In the genomic region with DNA sequence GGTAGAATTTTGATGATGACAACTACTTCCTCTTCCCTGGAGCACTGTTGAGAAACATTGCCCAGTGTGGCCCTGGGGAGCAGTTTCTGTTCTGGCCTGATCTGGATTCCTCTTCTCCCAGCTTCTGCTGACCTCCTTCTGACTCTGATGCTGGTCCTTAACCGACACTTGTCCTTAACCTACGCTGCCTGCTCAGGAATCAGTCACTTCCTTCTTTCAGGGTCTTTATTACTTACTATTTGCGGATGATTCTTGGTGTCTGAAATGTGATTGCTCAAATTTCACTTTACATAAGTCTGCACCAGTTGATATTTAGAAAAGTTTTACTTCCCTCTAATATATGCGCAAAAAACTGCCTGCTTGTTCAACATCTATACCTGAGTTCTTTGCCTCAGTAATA, we compare ENCODE assay signal across 1 cellular context.
TF ChIP-seq lines count a peak whose summit lies in the region.

No MANE protein-coding gene starts in this region.

TF ChIP-seq in WTC11, 78 proteins besides CTCF, POLR2A, EP300 and RAD21 (continued from another document):
- TF ChIP-seq, protein P1, sequence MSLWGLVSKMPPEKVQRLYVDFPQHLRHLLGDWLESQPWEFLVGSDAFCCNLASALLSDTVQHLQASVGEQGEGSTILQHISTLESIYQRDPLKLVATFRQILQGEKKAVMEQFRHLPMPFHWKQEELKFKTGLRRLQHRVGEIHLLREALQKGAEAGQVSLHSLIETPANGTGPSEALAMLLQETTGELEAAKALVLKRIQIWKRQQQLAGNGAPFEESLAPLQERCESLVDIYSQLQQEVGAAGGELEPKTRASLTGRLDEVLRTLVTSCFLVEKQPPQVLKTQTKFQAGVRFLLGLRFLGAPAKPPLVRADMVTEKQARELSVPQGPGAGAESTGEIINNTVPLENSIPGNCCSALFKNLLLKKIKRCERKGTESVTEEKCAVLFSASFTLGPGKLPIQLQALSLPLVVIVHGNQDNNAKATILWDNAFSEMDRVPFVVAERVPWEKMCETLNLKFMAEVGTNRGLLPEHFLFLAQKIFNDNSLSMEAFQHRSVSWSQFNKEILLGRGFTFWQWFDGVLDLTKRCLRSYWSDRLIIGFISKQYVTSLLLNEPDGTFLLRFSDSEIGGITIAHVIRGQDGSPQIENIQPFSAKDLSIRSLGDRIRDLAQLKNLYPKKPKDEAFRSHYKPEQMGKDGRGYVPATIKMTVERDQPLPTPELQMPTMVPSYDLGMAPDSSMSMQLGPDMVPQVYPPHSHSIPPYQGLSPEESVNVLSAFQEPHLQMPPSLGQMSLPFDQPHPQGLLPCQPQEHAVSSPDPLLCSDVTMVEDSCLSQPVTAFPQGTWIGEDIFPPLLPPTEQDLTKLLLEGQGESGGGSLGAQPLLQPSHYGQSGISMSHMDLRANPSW (CRISPR knock-in tag; conservative IDR thresholded peaks at IDR 0.05; ENCODE audit: low read depth) = no peak
- TF ChIP-seq ZNF232 (CRISPR knock-in tag; IDR thresholded peaks at IDR 0.05) (no peak), TEAD4 (CRISPR knock-in tag; IDR thresholded peaks at IDR 0.05) (no peak), ZNF416 (CRISPR knock-in tag; IDR thresholded peaks at IDR 0.05) (no peak)
